11 cellular contexts compared by ENCODE assay signal in the genomic region with DNA sequence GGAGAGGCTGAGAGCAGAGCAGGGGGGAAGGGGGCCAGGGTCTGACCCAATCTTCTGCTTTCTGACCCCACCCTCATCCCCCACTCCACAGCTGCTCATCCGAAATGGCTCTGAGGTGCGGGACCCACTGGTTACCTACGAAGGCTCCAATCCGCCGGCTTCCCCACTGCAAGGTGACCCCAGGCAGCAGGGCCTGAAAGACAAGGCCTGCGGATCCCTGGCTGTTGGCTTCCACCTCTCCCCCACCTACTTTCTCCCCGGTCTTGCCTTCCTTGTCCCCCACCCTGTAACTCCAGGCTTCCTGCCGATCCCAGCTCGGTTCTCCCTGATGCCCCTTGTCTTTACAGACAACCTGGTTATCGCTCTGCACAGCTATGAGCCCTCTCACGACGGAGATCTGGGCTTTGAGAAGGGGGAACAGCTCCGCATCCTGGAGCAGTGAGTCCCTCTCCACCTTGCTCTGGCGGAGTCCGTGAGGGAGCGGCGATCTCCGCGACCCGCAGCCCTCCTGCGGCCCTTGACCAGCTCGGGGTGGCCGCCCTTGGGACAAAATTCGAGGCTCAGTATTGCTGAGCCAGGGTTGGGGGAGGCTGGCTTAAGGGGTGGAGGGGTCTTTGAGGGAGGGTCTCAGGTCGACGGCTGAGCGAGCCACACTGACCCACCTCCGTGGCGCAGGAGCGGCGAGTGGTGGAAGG. TPM values are rescaled to one million over a fixed set of nuclear protein-coding genes. Genes with fewer than 3 reads are reported as not detected.
DNase-seq lines count a peak whose midpoint lies in the region; ATAC-seq, FAIRE-seq and TF ChIP-seq lines count a peak whose summit lies in the region.
"Had no signal": no experiment of that assay in that cellular context is flagged by ENCODE, and none has a peak within 500 bp of the region (broad histone marks: within the 10 kb centered on the region; RNA-seq: fewer than 3 reads in every experiment).

No MANE protein-coding gene starts in this region.

- H3K9ac ChIP-seq in OCI-LY1 (ENCODE audit: low read length), result peak overlapping the region; percentile 92

- H3K27ac Mint-ChIP-seq in Caco-2 (ENCODE audit: unreplicated experiment), result peak overlapping the region; percentile 48

- H3K9me3 ChIP-seq in Caco-2 (no peaks in the 10 kb centered on the region), OCI-LY1 (ENCODE audit: low read length) (no peaks in the 10 kb centered on the region), iPS-18c (ENCODE audit: control insufficient read depth, insufficient read depth, low read length) (no peaks in the 10 kb centered on the region), adrenal gland (replicated peaks in 1 of 3) (no peaks in the 10 kb centered on the region)
- H3K9me3 ChIP-seq: gastrocnemius medialis had no signal

- no peaks in the 10 kb centered on the region for H3K27me3 Mint-ChIP-seq in Caco-2 (ENCODE audit: insufficient read depth, unreplicated experiment)

- H4K20me1 ChIP-seq in OCI-LY1 (ENCODE audit: insufficient read depth, low read length), result no peaks in the 10 kb centered on the region

- no peaks in the 10 kb centered on the region for H3K36me3 ChIP-seq in Caco-2 (ENCODE audit: control insufficient read depth, insufficient read depth, low read length)
- peaks cover 47% of the 10 kb centered on the region for H3K36me3 ChIP-seq in OCI-LY1 (ENCODE audit: insufficient read depth, low read length)
- no peaks in the 10 kb centered on the region for H3K36me3 ChIP-seq in adrenal gland (replicated peaks in 1 of 2)
- H3K36me3 ChIP-seq: gastrocnemius medialis had no signal

- no TSS peak for BruUV-seq in Caco-2 (replicated peaks; lab: Mats Ljungman, UMichigan)

- DNase-seq in Caco-2 (no peak), GM12891 (ENCODE audit: insufficient read length, low spot score) (no peak), adrenal gland (no peak)
- DNase-seq: activated gamma-delta T cell treated with Interleukin-2 at 50 U/mL for 16 hours, DMS 273 treated with DMSO at 0.1 percent for 48 hours, gastrocnemius medialis, NCI-H1694 had no signal

- TF ChIP-seq CTCF in Caco-2 (IDR thresholded peaks at IDR 0.05; ENCODE audit: insufficient read depth in 1 of 2, low read depth in 1 of 2, low read length in 1 of 2, severe bottlenecking in 1 of 2, unreplicated experiment in 1 of 2) (no peak), OCI-LY1 (IDR thresholded peaks at IDR 0.05; ENCODE audit: low read length) (no peak), adrenal gland (IDR thresholded peaks at IDR 0.05) (no peak)

- no peak for FAIRE-seq in GM12891 (lab: Jason Lieb, UNC)

- 77 to 86% (median 83%) methylated on average over 21 to 31 of the region's 31 CpGs for WGBS in adrenal gland, 4 donors

- no peaks in the 10 kb centered on the region for H3K4me1 Mint-ChIP-seq in Caco-2 (ENCODE audit: low read depth, unreplicated experiment)

- no peaks in the 10 kb centered on the region for H3K4me1 ChIP-seq in Caco-2
- H3K4me1 ChIP-seq in OCI-LY1 (ENCODE audit: insufficient read depth, low read length, severe bottlenecking), result peaks cover 36% of the 10 kb centered on the region
- no peaks in the 10 kb centered on the region for H3K4me1 ChIP-seq in adrenal gland (replicated peaks in 1 of 2)
- H3K4me1 ChIP-seq: gastrocnemius medialis had no signal

- no peak overlapping the region for H3K4me3 Mint-ChIP-seq in Caco-2 (ENCODE audit: unreplicated experiment)

- ATAC-seq in HG03039 (IDR thresholded peaks at IDR 0.05; ENCODE audit: unreplicated experiment), result no peak
- ATAC-seq: gastrocnemius medialis had no signal

- 0 out of 2 replicates have a peak, but pooled peaks cover 2% of the 10 kb centered on the region for H3F3A ChIP-seq in OCI-LY1 (ENCODE audit: insufficient read depth, low read length)

- H3K79me2 ChIP-seq in OCI-LY1 (ENCODE audit: insufficient read depth, low read length), result no peaks in the 10 kb centered on the region

- H3K27me3 ChIP-seq in Caco-2 (replicated peaks; ENCODE audit: control insufficient read depth, insufficient read depth, low read length) (no peaks in the 10 kb centered on the region), OCI-LY1 (ENCODE audit: insufficient read depth, low read length) (no peaks in the 10 kb centered on the region), adrenal gland (peaks cover 3% of the 10 kb centered on the region)

- TF ChIP-seq POLR2A in GM12891 (IDR thresholded peaks at IDR 0.05; ENCODE audit: low read depth, low read length), result no peak
- TF ChIP-seq POLR2A in adrenal gland (IDR thresholded peaks at IDR 0.05), result no peak

- intact Hi-C loops in Caco-2 (cut with micrococcal nuclease; ENCODE audit: unreplicated experiment) (no loop called here), adrenal gland (cut with DNase I) (no loop called here)

- H3K4me2 ChIP-seq in OCI-LY1 (ENCODE audit: low read length), result peak overlapping the region; percentile 93

- no peaks in the 10 kb centered on the region for H3K9me2 ChIP-seq in OCI-LY1 (ENCODE audit: low read depth, low read length)

- CTCF ChIA-PET in Caco-2 (lab: Charles Lee), result no interaction called here

- H3K27ac ChIP-seq in OCI-LY1 (ENCODE audit: low read depth, low read length, poor library complexity, severe bottlenecking) (peak overlapping the region; percentile 89), adrenal gland (no peak overlapping the region)
- H3K27ac ChIP-seq: gastrocnemius medialis had no signal

- POLR2A ChIA-PET in Caco-2 (lab: Charles Lee), result no interaction called here

- no peaks in the 10 kb centered on the region for H3K36me3 Mint-ChIP-seq in Caco-2 (ENCODE audit: insufficient read depth, unreplicated experiment)

- no peaks in the 10 kb centered on the region for H3K9me3 Mint-ChIP-seq in Caco-2 (ENCODE audit: unreplicated experiment)

- H2AFZ ChIP-seq in OCI-LY1 (ENCODE audit: low read length), result no peak overlapping the region

- H3K4me3 ChIP-seq in Caco-2 (ENCODE audit: low read depth, low read length), result no peak overlapping the region
- peak overlapping the region; percentile 68 for H3K4me3 ChIP-seq in OCI-LY1 (ENCODE audit: low read depth, low read length, poor library complexity, severe bottlenecking)
- peak overlapping the region; percentile 32 for H3K4me3 ChIP-seq in iPS-18c (ENCODE audit: insufficient read depth, low read depth, low read length)
- no peak overlapping the region for H3K4me3 ChIP-seq in adrenal gland
- H3K4me3 ChIP-seq: gastrocnemius medialis, lung had no signal

TF ChIP-seq in GM12891, 5 proteins besides CTCF, POLR2A, EP300 and RAD21:
- no peak for TF ChIP-seq PAX5 (IDR thresholded peaks at IDR 0.05; ENCODE audit: insufficient read depth, low read length, severe bottlenecking)
- no peak for TF ChIP-seq POU2F2 (IDR thresholded peaks at IDR 0.05; ENCODE audit: low read depth, low read length)
- no peak for TF ChIP-seq POLR2AphosphoS5 (IDR thresholded peaks at IDR 0.05; ENCODE audit: low read depth, low read length)

RNA-seq across cellular contexts. Expression of a gene that starts 17.1 kb away (rescaled TPM):
- total RNA-seq in Caco-2 (2022), result 116 and 117 TPM in 2 replicates
- 193 TPM for polyA plus RNA-seq in GM12891 (2012; ENCODE audit: low read depth, missing spikeins)
- 10 to 100 TPM; 52.2 to 93.1 (median 74.7) TPM for total RNA-seq in adrenal gland
- polyA plus RNA-seq in adrenal gland, result 10 to 100 TPM; 54.4 to 70.1 (median 59.6) TPM

RNA-seq across cellular contexts. Expression of a gene that starts 23.7 kb away (rescaled TPM):
- total RNA-seq in Caco-2 (2022) (0.39 TPM in 1 of 2 replicates, not detected in the other), adrenal gland (1 to 10 TPM in 6 of 8 donors, under 1 TPM in 2; 0.30 to 2.7 (median 1.9) TPM)
- polyA plus RNA-seq in GM12891 (2012; ENCODE audit: low read depth, missing spikeins), result 103 TPM
- 1 to 10 TPM in 2 of 3 donors, under 1 TPM in 1; 0.46 to 2.9 (median 1.2) TPM for polyA plus RNA-seq in adrenal gland

RNA-seq across cellular contexts. Expression of a gene that starts 27.8 kb away (rescaled TPM):
- total RNA-seq in Caco-2 (2022), result 0.34 and 0.70 TPM in 2 replicates
- 0.30 TPM for polyA plus RNA-seq in GM12891 (2012; ENCODE audit: low read depth, missing spikeins)
- 10 to 100 TPM; 19.4 to 34.5 (median 26.3) TPM for total RNA-seq in adrenal gland
- polyA plus RNA-seq in adrenal gland, result 10 to 100 TPM in 2 of 3 donors, 1 to 10 TPM in 1; 5.8 to 58.2 (median 30.0) TPM

RNA-seq across cellular contexts. Expression of a gene that starts 52.6 kb away (rescaled TPM):
- 128 and 153 TPM in 2 replicates for total RNA-seq in Caco-2 (2022)
- polyA plus RNA-seq in GM12891 (2012; ENCODE audit: low read depth, missing spikeins), result 180 TPM
- 100 to 1,000 TPM; 187 to 672 (median 200) TPM for total RNA-seq in adrenal gland
- 100 to 1,000 TPM; 196 to 312 (median 294) TPM for polyA plus RNA-seq in adrenal gland

RNA-seq across cellular contexts. Expression of a gene that starts 52.6 kb away (rescaled TPM):
- total RNA-seq in Caco-2 (2022) (11.5 and 12.0 TPM in 2 replicates), adrenal gland (10 to 100 TPM in 6 of 8 donors, 1 to 10 TPM in 2; 2.1 to 27.1 (median 16.3) TPM)
- 10.9 TPM for polyA plus RNA-seq in GM12891 (2012; ENCODE audit: low read depth, missing spikeins)
- polyA plus RNA-seq in adrenal gland, result 10 to 100 TPM; 10.2 to 57.7 (median 34.6) TPM

Comparison
In these comparisons a context has a peak if more than half of its experiments do, and no peak if none do; other contexts are left out.
1. H3K4me3 ChIP-seq: peak in OCI-LY1 (single experiment) and iPS-18c (single experiment); none in Caco-2 (single experiment) and adrenal gland (0 of 4).
2. RNA of a gene that starts 27.8 kb away (total RNA-seq): 19.4 to 34.5 TPM in adrenal gland; 0.34 to 0.70 TPM in Caco-2; every median in the first group is over 10 times any median in the second.